Comparison of ENCODE assay signal across 23 cellular contexts in genomic region chr1:56868761-56869160, GRCh38. TPM values are rescaled to one million over a fixed set of nuclear protein-coding genes. Genes with fewer than 3 reads are reported as not detected.
DNase-seq lines count a peak whose midpoint lies in the region; ATAC-seq and TF ChIP-seq lines count a peak whose summit lies in the region.
"Had no signal": no experiment of that assay in that cellular context is flagged by ENCODE, and none has a peak within 500 bp of the region (broad histone marks: within the 10 kb centered on the region; RNA-seq: fewer than 3 reads in every experiment).

No MANE protein-coding gene starts in this region.

- no peak overlapping the region for H2BK5ac ChIP-seq in IMR-90 (ENCODE audit: low read depth, low read length, poor library complexity, severe bottlenecking)

- no peak for TF ChIP-seq RAD21 in IMR-90 (IDR thresholded peaks at IDR 0.05; ENCODE audit: low read length)

- intact Hi-C loops in IMR-90 (cut with micrococcal nuclease): no loop called here

- H2AK9ac ChIP-seq in IMR-90 (replicated peaks; ENCODE audit: low read depth, low read length, poor library complexity): no peak overlapping the region

- no peak overlapping the region for H3K9ac ChIP-seq in IMR-90 (ENCODE audit: low read depth, low read length)
- H3K9ac ChIP-seq: SK-N-SH had no signal

- H3K27me3 Mint-ChIP-seq in CD8-positive, alpha-beta memory T cell: peaks cover 9 to 15% of the 10 kb centered on the region in 2 donors

- no peak overlapping the region for H2AK5ac ChIP-seq in IMR-90 (ENCODE audit: low read depth, low read length)

- no peaks in the 10 kb centered on the region for H3K36me3 Mint-ChIP-seq in CD8-positive, alpha-beta memory T cell
- H3K36me3 Mint-ChIP-seq: CD4-positive, CD25-positive, alpha-beta regulatory T cell had no signal

- H2BK120ac ChIP-seq in IMR-90 (ENCODE audit: low read depth, low read length): 0 out of 2 replicates have a peak overlapping the region, but pooled peaks have one; percentile 37

- H3K9me3 ChIP-seq in IMR-90 (ENCODE audit: control insufficient read depth, insufficient read depth, low read length) (peaks cover 2% of the 10 kb centered on the region; the same call in 1 of the 2 replicates), BE2C (no peaks in the 10 kb centered on the region)
- no peaks in the 10 kb centered on the region for H3K9me3 ChIP-seq in CD8-positive, alpha-beta memory T cell (ENCODE audit: low read length)
- H3K9me3 ChIP-seq: Caco-2, SK-N-SH had no signal

- H3K4me1 ChIP-seq in IMR-90 (ENCODE audit: control insufficient read depth, insufficient read depth, low read length) (peaks cover 6% of the 10 kb centered on the region; the same call in 1 of the 2 replicates), BE2C (no peaks in the 10 kb centered on the region)
- no peaks in the 10 kb centered on the region for H3K4me1 ChIP-seq in CD8-positive, alpha-beta memory T cell (ENCODE audit: insufficient read depth, low read length)
- H3K4me1 ChIP-seq: Caco-2 had no signal

- no peak overlapping the region for H3K27ac ChIP-seq in IMR-90 (ENCODE audit: insufficient read depth, low read length)
- no peak overlapping the region for H3K27ac ChIP-seq in CD8-positive, alpha-beta memory T cell (ENCODE audit: low read depth, low read length)

- no peak overlapping the region for H4K5ac ChIP-seq in IMR-90 (ENCODE audit: low read depth, low read length)

- no peak overlapping the region for H3K14ac ChIP-seq in IMR-90 (replicated peaks; ENCODE audit: low read depth, low read length)

- H3K18ac ChIP-seq in IMR-90 (ENCODE audit: low read depth, low read length): peak overlapping the region; percentile 74; the same call in 1 of the 2 replicates

- no peak overlapping the region for H3K4me3 ChIP-seq in IMR-90 (ENCODE audit: insufficient read depth, low read depth, low read length)
- H3K4me3 ChIP-seq in fibroblast of mammary gland (ENCODE audit: control insufficient read depth, low read depth, low read length): no peak overlapping the region
- no peak overlapping the region for H3K4me3 ChIP-seq in CD8-positive, alpha-beta memory T cell (ENCODE audit: low read length)
- H3K4me3 ChIP-seq in BE2C (ENCODE audit: low read depth, low read length): no peak overlapping the region
- H3K4me3 ChIP-seq: K562 had no signal

- no TSS peak for BruUV-seq in IMR-90 (replicated peaks; lab: Mats Ljungman, UMichigan)

- CTCF ChIA-PET in IMR-90 (lab: Yijun Ruan, JAX): no interaction called here
- CTCF ChIA-PET in CD8-positive, alpha-beta memory T cell (lab: Charles Lee): no interaction called here

- no peak overlapping the region for H3K27ac Mint-ChIP-seq in CD8-positive, alpha-beta memory T cell
- H3K27ac Mint-ChIP-seq: CD4-positive, CD25-positive, alpha-beta regulatory T cell had no signal

- H3K36me3 ChIP-seq in IMR-90 (ENCODE audit: control insufficient read depth, insufficient read depth, low read length): no peaks in the 10 kb centered on the region
- H3K36me3 ChIP-seq in CD8-positive, alpha-beta memory T cell (ENCODE audit: insufficient read depth, low read length): no peaks in the 10 kb centered on the region
- no peaks in the 10 kb centered on the region for H3K36me3 ChIP-seq in BE2C

- no peak overlapping the region for H2AFZ ChIP-seq in IMR-90 (replicated peaks; ENCODE audit: low read length, poor library complexity)

- H3K9me3 Mint-ChIP-seq in CD8-positive, alpha-beta memory T cell: peaks cover 0 to 7% (median 0%) of the 10 kb centered on the region in 5 donors

- peaks cover 4% of the 10 kb centered on the region; the same call in 1 of the 2 replicates for H3K9me1 ChIP-seq in IMR-90 (ENCODE audit: insufficient read depth, low read length)

- POLR2A ChIA-PET in IMR-90 (lab: Charles Lee; ENCODE audit: unreplicated experiment): no interaction called here
- POLR2A ChIA-PET in CD8-positive, alpha-beta memory T cell (lab: Charles Lee): no interaction called here

- H3K79me1 ChIP-seq in IMR-90 (ENCODE audit: low read depth in 1 of 2, low read length in 2 of 2): no peaks in the 10 kb centered on the region

- no CpG with 5 or more reads among the region's 2 CpGs for WGBS in IMR-90 (ENCODE audit: extremely low coverage in 2 of 2, insufficient read length in 1 of 2), 2 experiments

- H3K56ac ChIP-seq in IMR-90 (ENCODE audit: extremely low read depth, insufficient read depth, low read length): no peak overlapping the region

- H3K4me3 Mint-ChIP-seq in CD8-positive, alpha-beta memory T cell: no peak overlapping the region
- H3K4me3 Mint-ChIP-seq: CD4-positive, CD25-positive, alpha-beta regulatory T cell had no signal

- no peak overlapping the region for H3K23ac ChIP-seq in IMR-90 (ENCODE audit: low read depth, low read length)

- H2BK15ac ChIP-seq in IMR-90 (ENCODE audit: low read depth, low read length): 0 out of 3 replicates have a peak overlapping the region, but pooled peaks have one; percentile 64

- H4K8ac ChIP-seq in IMR-90 (ENCODE audit: low read depth in 2 of 2, low read length in 2 of 2): no peak overlapping the region

- DNase-seq in ELR (ENCODE audit: low read depth): peak; percentile 11
- peak; percentile 36 for DNase-seq in IMR-90
- peak; percentile 72 for DNase-seq in fibroblast of mammary gland (ENCODE audit: low read depth)
- DNase-seq in occipital lobe (lab: John Stamatoyannopoulos, UW): no peak
- DNase-seq in activated CD4-positive, alpha-beta T cell treated with anti-CD3 and anti-CD28 coated beads for 48 hours: no peak
- no peak for DNase-seq in CD8-positive, alpha-beta memory T cell
- DNase-seq in BE2C: no peak
- DNase-seq: Caco-2; CD4-positive, CD25-positive, alpha-beta regulatory T cell; DMS 273 treated with DMSO at 0.1 percent for 48 hours; DND-41; NCI-H1105; NCI-H146; NCI-H2029 treated with DMSO at 0.1 percent for 48 hours; NCI-H345; NCI-H524 treated with DMSO at 0.1 percent for 48 hours; NCI-H82; SIG-M5; SK-N-SH had no signal

- dilution Hi-C loops in IMR-90 (cut with HindIII; ENCODE audit: low sequenced_read_pairs, unreplicated experiment): no loop called here

- H4K20me1 ChIP-seq in IMR-90 (ENCODE audit: insufficient read depth, low read length): no peaks in the 10 kb centered on the region

- no peak for TF ChIP-seq CTCF in IMR-90 (conservative IDR thresholded peaks at IDR 0.05; ENCODE audit: low read depth, low read length)
- TF ChIP-seq CTCF in fibroblast of mammary gland (conservative IDR thresholded peaks at IDR 0.05; ENCODE audit: control insufficient read depth, insufficient read depth, low read depth, low read length): no peak
- no peak for TF ChIP-seq CTCF in BE2C (IDR thresholded peaks at IDR 0.05; ENCODE audit: low read depth, low read length)

- no peak for ATAC-seq in IMR-90 (ENCODE audit: low read depth)
- ATAC-seq: K562, Panc1 had no signal

- peak overlapping the region; percentile 55; the same call in 1 of the 2 replicates for H2BK20ac ChIP-seq in IMR-90 (ENCODE audit: low read depth, low read length)

- H3K4ac ChIP-seq in IMR-90 (ENCODE audit: low read depth, low read length): no peak overlapping the region

- H3K4me1 Mint-ChIP-seq in CD8-positive, alpha-beta memory T cell: no peaks in the 10 kb centered on the region
- H3K4me1 Mint-ChIP-seq: CD4-positive, CD25-positive, alpha-beta regulatory T cell had no signal

- H3K27me3 ChIP-seq in IMR-90 (ENCODE audit: control insufficient read depth, insufficient read depth, low read length): no peaks in the 10 kb centered on the region
- H3K27me3 ChIP-seq in CD8-positive, alpha-beta memory T cell (ENCODE audit: insufficient read depth, low read length, poor library complexity, severe bottlenecking): no peaks in the 10 kb centered on the region
- no peaks in the 10 kb centered on the region for H3K27me3 ChIP-seq in BE2C

- H3K4me2 ChIP-seq in IMR-90 (ENCODE audit: low read depth, low read length): peak overlapping the region; percentile 51; the same call in 1 of the 2 replicates
- H3K4me2 ChIP-seq: SK-N-SH had no signal

- no peak overlapping the region for H4K91ac ChIP-seq in IMR-90 (ENCODE audit: insufficient read depth, low read depth, low read length)

- no peak for TF ChIP-seq POLR2A in IMR-90 (IDR thresholded peaks at IDR 0.05; ENCODE audit: low read depth, low read length)

- in situ Hi-C loops in IMR-90 (cut with MboI; ENCODE audit: low sequenced_read_pairs): no loop called here

TF ChIP-seq in IMR-90, 13 proteins besides CTCF, POLR2A, EP300 and RAD21 (continues in another document):
- no peak for TF ChIP-seq USF2 (IDR thresholded peaks at IDR 0.05; ENCODE audit: low read depth, low read length)
- no peak for TF ChIP-seq CHD1 (IDR thresholded peaks at IDR 0.05; ENCODE audit: low read depth, low read length)
- no peak for TF ChIP-seq RFX5 (IDR thresholded peaks at IDR 0.05; ENCODE audit: low read depth, low read length)
- no peak for TF ChIP-seq MXI1 (IDR thresholded peaks at IDR 0.05; ENCODE audit: borderline replicate concordance, low read depth, low read length)
- no peak for TF ChIP-seq CEBPB (IDR thresholded peaks at IDR 0.05; ENCODE audit: low read depth, low read length)
- no peak for TF ChIP-seq MAFK (IDR thresholded peaks at IDR 0.05; ENCODE audit: low read depth, low read length)
- TF ChIP-seq NFE2L2 (IDR thresholded peaks at IDR 0.05; ENCODE audit: low read depth, low read length): no peak
- TF ChIP-seq MAZ (IDR thresholded peaks at IDR 0.05; ENCODE audit: borderline replicate concordance, low read depth, low read length): no peak
- TF ChIP-seq FOS (IDR thresholded peaks at IDR 0.05; ENCODE audit: low read depth, low read length): no peak

RNA-seq across cellular contexts. Expression of gene C8A, which starts 14.2 kb away (rescaled TPM):
- not detected in 2 replicates for total RNA-seq in IMR-90 (2012; rRNA removed)
- not detected in 2 replicates for polyA plus RNA-seq in IMR-90 (2012; rRNA removed)
- polyA plus RNA-seq in IMR-90 (2012; cell fraction: cytosol; rRNA removed): not detected in 2 replicates
- polyA plus RNA-seq in IMR-90 (2012; cell fraction: nucleus; rRNA removed; ENCODE audit: low replicate concordance): not detected in 2 replicates
- total RNA-seq in occipital lobe: not detected
- not detected for total RNA-seq in CD8-positive, alpha-beta memory T cell
- not detected for polyA plus RNA-seq in CD8-positive, alpha-beta memory T cell
- polyA plus RNA-seq in BE2C (2012; ENCODE audit: insufficient read depth, insufficient read length, low read depth): not detected
- total RNA-seq: Caco-2; CD4-positive, CD25-positive, alpha-beta regulatory T cell; H1 had no signal
- polyA plus RNA-seq: BJ; CD4-positive, CD25-positive, alpha-beta regulatory T cell; H1; K562; SK-N-SH had no signal

RNA-seq across cellular contexts. Expression of gene FYB2, which starts 49.6 kb away (rescaled TPM):
- total RNA-seq in IMR-90 (2012; rRNA removed): under 0.01 TPM in 1 of 2 replicates, not detected in the other
- polyA plus RNA-seq in IMR-90 (2012; rRNA removed): not detected in 2 replicates
- not detected in 2 replicates for polyA plus RNA-seq in IMR-90 (2012; cell fraction: cytosol; rRNA removed)
- polyA plus RNA-seq in IMR-90 (2012; cell fraction: nucleus; rRNA removed; ENCODE audit: low replicate concordance): 0.05 TPM in 1 of 2 replicates, not detected in the other
- total RNA-seq in occipital lobe: 0.47 TPM
- not detected for total RNA-seq in CD8-positive, alpha-beta memory T cell
- not detected for polyA plus RNA-seq in CD8-positive, alpha-beta memory T cell
- polyA plus RNA-seq in BE2C (2012; ENCODE audit: insufficient read depth, insufficient read length, low read depth): not detected
- total RNA-seq: CD4-positive, CD25-positive, alpha-beta regulatory T cell; K562 had no signal
- polyA plus RNA-seq: BJ; CD4-positive, CD25-positive, alpha-beta regulatory T cell; K562; SK-N-SH had no signal

Comparison
In these comparisons a context has a peak if more than half of its experiments do, and no peak if none do; other contexts are left out.
1. DNase-seq: peak in ELR (single experiment), IMR-90 (single experiment) and fibroblast of mammary gland (single experiment); none in occipital lobe (single experiment), activated CD4-positive, alpha-beta T cell treated with anti-CD3 and anti-CD28 coated beads for 48 hours (single experiment), CD8-positive, alpha-beta memory T cell (0 of 5) and BE2C (single experiment).